In genomic region chr5:1333286-1333685, GRCh38 we compare ENCODE assay signal across 8 cellular contexts. TPM values are rescaled to one million over a fixed set of nuclear protein-coding genes. Genes with fewer than 3 reads are reported as not detected.
DNase-seq lines count a peak whose midpoint lies in the region; ATAC-seq, FAIRE-seq and TF ChIP-seq lines count a peak whose summit lies in the region.
"Not testable (repeated sequence)": the region's sequence is repeated elsewhere in the genome, so short reads cannot be mapped to it uniquely, and the experiment has no call there.
"Had no signal": no experiment of that assay in that cellular context is flagged by ENCODE, and none has a peak within 500 bp of the region (broad histone marks: within the 10 kb centered on the region; RNA-seq: fewer than 3 reads in every experiment).

No MANE protein-coding gene starts in this region.

- H2BK15ac ChIP-seq in mesenchymal stem cell (ENCODE audit: low read depth, poor library complexity, severe bottlenecking) = not testable (repeated sequence)

- peaks cover 33% of the 10 kb centered on the region for H4K20me1 ChIP-seq in K562 (replicated peaks; ENCODE audit: control insufficient read depth, insufficient read depth, low read length)
- not testable (repeated sequence) for H4K20me1 ChIP-seq in endothelial cell of umbilical vein (replicated peaks; ENCODE audit: control insufficient read depth, extremely low read depth, insufficient read depth, low read length)

- not testable (repeated sequence) for H3K9me3 ChIP-seq in A673 (ENCODE audit: low read depth, low read length, poor library complexity, severe bottlenecking); K562 (replicated peaks; ENCODE audit: control insufficient read depth, insufficient read depth, low read depth, low read length); endothelial cell of umbilical vein (replicated peaks; ENCODE audit: control insufficient read depth, insufficient read depth, low read length); mesenchymal stem cell (ENCODE audit: control insufficient read depth, low read length)

- H3K27ac ChIP-seq in A673 (ENCODE audit: low read depth, low read length, poor library complexity, severe bottlenecking); K562 (ENCODE audit: extremely low read depth, low read depth, low read length); endothelial cell of umbilical vein (ENCODE audit: insufficient read depth, low read depth, low read length); mesenchymal stem cell (ENCODE audit: low read length, poor library complexity, severe bottlenecking): not testable (repeated sequence)

- dilution Hi-C loops in endothelial cell of umbilical vein (cut with MboI; ENCODE audit: extremely low pct_ligation_motif_present, low sequenced_read_pairs) = not testable (repeated sequence)

- WGBS in K562 (ENCODE audit: insufficient coverage, low coverage, missing lambda C conversion rate) = 87% methylated on average over 5 of the region's 5 CpGs
- WGBS in mesenchymal stem cell = 95% methylated on average over 5 of the region's 5 CpGs

- H3K9ac ChIP-seq in K562 (ENCODE audit: insufficient read depth in 1 of 2, low read depth in 2 of 2, low read length in 2 of 2); endothelial cell of umbilical vein (replicated peaks; ENCODE audit: extremely low read depth, insufficient read depth, low read length); mesenchymal stem cell (ENCODE audit: low read length): not testable (repeated sequence)

- peaks cover 40% of the 10 kb centered on the region for H3K79me1 ChIP-seq in mesenchymal stem cell (replicated peaks; ENCODE audit: low read length, poor library complexity, severe bottlenecking)

- not testable (repeated sequence) for H3K4me1 ChIP-seq in A673 (ENCODE audit: insufficient read depth, low read length, poor library complexity, severe bottlenecking); endothelial cell of umbilical vein (ENCODE audit: control insufficient read depth, extremely low read depth, insufficient read depth, low read length); mesenchymal stem cell (ENCODE audit: control insufficient read depth, insufficient read depth, low read depth, low read length)
- H3K4me1 ChIP-seq in K562 (replicated peaks in 1 of 2; ENCODE audit: control insufficient read depth in 2 of 2, insufficient read depth in 2 of 2, low read length in 2 of 2) = peaks cover 0 to 27% of the 10 kb centered on the region in 2 experiments; a peak in 2 of 5 replicates

- not testable (repeated sequence) for H2BK5ac ChIP-seq in mesenchymal stem cell (ENCODE audit: low read depth, low read length, poor library complexity, severe bottlenecking)

- intact Hi-C loops in A673 (cut with micrococcal nuclease; ENCODE audit: unreplicated experiment); K562 (cut with micrococcal nuclease); endothelial cell of umbilical vein (cut with micrococcal nuclease): not testable (repeated sequence)

- H4K91ac ChIP-seq in mesenchymal stem cell (ENCODE audit: low read length) = not testable (repeated sequence)

- CTCF ChIA-PET in A673 (lab: Charles Lee); K562 (lab: Yijun Ruan, JAX; ENCODE audit: low intra/inter-chr PET ratio); endothelial cell of umbilical vein (lab: Charles Lee): not testable (repeated sequence)

- H2BK120ac ChIP-seq in mesenchymal stem cell (ENCODE audit: low read depth, low read length) = not testable (repeated sequence)

- TF ChIP-seq CTCF in A673 (conservative IDR thresholded peaks at IDR 0.05; ENCODE audit: low read depth, low read length); K562 (IDR thresholded peaks at IDR 0.05 in 2 of 3, conservative IDR thresholded peaks at IDR 0.05 in 1 of 3; ENCODE audit: insufficient read depth in 2 of 3, low read depth in 1 of 3, low read length in 3 of 3); endothelial cell of umbilical vein (IDR thresholded peaks at IDR 0.05; ENCODE audit: extremely low read depth in 1 of 2, insufficient read depth in 1 of 2, low read depth in 1 of 2, low read length in 2 of 2): not testable (repeated sequence)

- H3K23ac ChIP-seq in mesenchymal stem cell (ENCODE audit: low read length in 2 of 2) = not testable (repeated sequence)

- TF ChIP-seq RAD21 in K562 (CRISPR knock-in tag; conservative IDR thresholded peaks at IDR 0.05 in 1 of 2, IDR thresholded peaks at IDR 0.05 in 1 of 2) = not testable (repeated sequence)

- H3K9me1 ChIP-seq in K562 (ENCODE audit: control insufficient read depth, insufficient read depth, low read length); endothelial cell of umbilical vein (replicated peaks; ENCODE audit: control insufficient read depth, extremely low read depth, insufficient read depth, low read length): not testable (repeated sequence)

- BruUV-seq in A673 (replicated peaks; lab: Mats Ljungman, UMichigan); K562 (replicated peaks; lab: Mats Ljungman, UMichigan); endothelial cell of umbilical vein (replicated peaks; lab: Mats Ljungman, UMichigan): not testable (repeated sequence)

- FAIRE-seq in GM12892 (lab: Jason Lieb, UNC) (peak; percentile 82), K562 (lab: Jason Lieb, UNC) (peak; percentile 92), endothelial cell of umbilical vein (lab: Jason Lieb, UNC) (peak; percentile 72)

- H3K27me3 ChIP-seq in A673 (replicated peaks; ENCODE audit: insufficient read depth, low read depth, low read length, poor library complexity); K562 (ENCODE audit: control insufficient read depth in 2 of 2, insufficient read depth in 2 of 2, low read length in 2 of 2); endothelial cell of umbilical vein (ENCODE audit: control insufficient read depth in 2 of 2, insufficient read depth in 2 of 2, low read length in 2 of 2); mesenchymal stem cell (ENCODE audit: control insufficient read depth in 1 of 2, insufficient read depth in 1 of 2, low read length in 2 of 2): not testable (repeated sequence)

- in situ Hi-C loops in K562 (cut with MboI) = not testable (repeated sequence)

- not testable (repeated sequence) for TF ChIP-seq EP300 in K562 (IDR thresholded peaks at IDR 0.05; ENCODE audit: low read length)

- H3K14ac ChIP-seq in mesenchymal stem cell (ENCODE audit: low read length in 2 of 2) = not testable (repeated sequence)

- not testable (repeated sequence) for H2BK12ac ChIP-seq in mesenchymal stem cell (ENCODE audit: low read length in 2 of 2)

- not testable (repeated sequence) for H2AK5ac ChIP-seq in mesenchymal stem cell (ENCODE audit: low read length, severe bottlenecking)

- H3K4ac ChIP-seq in mesenchymal stem cell (ENCODE audit: low read depth in 1 of 2, low read length in 2 of 2) = not testable (repeated sequence)

- not testable (repeated sequence) for H3K79me2 ChIP-seq in K562 (ENCODE audit: control insufficient read depth, insufficient read depth, low read length); endothelial cell of umbilical vein (ENCODE audit: control insufficient read depth, insufficient read depth, low read length)

- DNase-seq in A673 (ENCODE audit: low spot score) (peak; percentile 36), LHCN-M2 (ENCODE audit: low read depth) (peak; percentile 10), RPMI7951 (ENCODE audit: low read depth) (peak; percentile 36), K562 (ENCODE audit: extremely low read depth in 1 of 4, low spot score in 3 of 4) (peak in 2 of 4 experiments; percentile 42 to 53), mesenchymal stem cell (peak; percentile 17)
- DNase-seq in GM12892 (ENCODE audit: insufficient read length); endothelial cell of umbilical vein (ENCODE audit: low read depth, low spot score): not testable (repeated sequence)

- not testable (repeated sequence) for H3K4me2 ChIP-seq in K562 (ENCODE audit: insufficient read depth, low read length); endothelial cell of umbilical vein (ENCODE audit: insufficient read depth, low read length); mesenchymal stem cell (ENCODE audit: low read length, poor library complexity, severe bottlenecking)

- H3K36me3 ChIP-seq in A673 (ENCODE audit: insufficient read depth, low read length, poor library complexity, severe bottlenecking) = peaks cover 36% of the 10 kb centered on the region
- peaks cover 92% of the 10 kb centered on the region for H3K36me3 ChIP-seq in K562 (ENCODE audit: control insufficient read depth, insufficient read depth, low read length)
- H3K36me3 ChIP-seq in endothelial cell of umbilical vein (ENCODE audit: control insufficient read depth in 2 of 2, extremely low read depth in 1 of 2, insufficient read depth in 2 of 2, low read length in 2 of 2) = peaks cover 4 to 61% of the 10 kb centered on the region in 2 experiments
- peaks cover 82 to 86% of the 10 kb centered on the region in 2 experiments for H3K36me3 ChIP-seq in mesenchymal stem cell (ENCODE audit: control insufficient read depth in 1 of 2, insufficient read depth in 2 of 2, low read depth in 1 of 2, low read length in 2 of 2)

- not testable (repeated sequence) for TF ChIP-seq POLR2A in GM12892 (IDR thresholded peaks at IDR 0.05; ENCODE audit: low read depth, low read length); K562 (conservative IDR thresholded peaks at IDR 0.05); endothelial cell of umbilical vein (IDR thresholded peaks at IDR 0.05; ENCODE audit: low read depth, low read length)

- POLR2A ChIA-PET in A673 (lab: Charles Lee; ENCODE audit: low non-redundant PET); endothelial cell of umbilical vein (lab: Charles Lee): not testable (repeated sequence)
- POLR2A ChIA-PET in K562 (lab: Yijun Ruan, JAX) = interaction anchor here (3.0 kb wide), 1 partner anchor 10 kb away, joined by 19 read pairs; no protein-coding TSS in a partner anchor

- not testable (repeated sequence) for H3K4me3 ChIP-seq in A673 (ENCODE audit: low read depth, low read length, poor library complexity, severe bottlenecking); K562; endothelial cell of umbilical vein (replicated peaks in 1 of 3; ENCODE audit: insufficient read depth in 1 of 3, low read depth in 1 of 3, low read length in 3 of 3); mesenchymal stem cell (ENCODE audit: insufficient read depth in 1 of 2, low read depth in 1 of 2, low read length in 2 of 2)

- not testable (repeated sequence) for ATAC-seq in K562

- not testable (repeated sequence) for H4K8ac ChIP-seq in mesenchymal stem cell (ENCODE audit: low read length)

- not testable (repeated sequence) for H2AFZ ChIP-seq in K562 (ENCODE audit: low read depth, low read length); endothelial cell of umbilical vein (ENCODE audit: low read depth, low read length); mesenchymal stem cell (ENCODE audit: low read depth, low read length)

- H3K18ac ChIP-seq in mesenchymal stem cell (ENCODE audit: low read depth in 1 of 2, low read length in 2 of 2) = not testable (repeated sequence)

RNA-seq across cellular contexts. Expression of gene CLPTM1L, which starts 11.6 kb away (rescaled TPM):
- total RNA-seq in A673 (2021) (128 and 146 TPM in 2 replicates), LHCN-M2 (2014; rRNA removed) (139 and 169 TPM in 2 replicates), K562 (2014; rRNA removed) (217 and 249 TPM in 2 replicates), K562 (2014; rRNA removed; fragmentation: Illumina TruSeq; extraction: Trizol) (132 and 136 TPM in 2 replicates), K562 (2015; rRNA removed; fragmentation: Illumina TruSeq; extraction: Trizol) (177 and 179 TPM in 2 replicates), K562 (2021) (145 and 152 TPM in 2 replicates), endothelial cell of umbilical vein (113 and 116 TPM in 2 replicates)
- 44.0 TPM for polyA plus RNA-seq in GM12892 (2012; ENCODE audit: missing spikeins)
- 99.3 TPM for polyA plus RNA-seq in LHCN-M2 (2012)
- total RNA-seq in RPMI7951 (2014; rRNA removed; shearing (Covaris generic)) = 116 and 141 TPM in 2 replicates
- total RNA-seq in K562 (2011; cell fraction: chromatin; rRNA removed; ENCODE audit: low replicate concordance) = 215 and 519 TPM in 2 replicates
- 574 and 584 TPM in 2 replicates for total RNA-seq in K562 (2011; cell fraction: nucleolus; rRNA removed)
- total RNA-seq in K562 (2011; cell fraction: nucleoplasm; rRNA removed) = 409 and 456 TPM in 2 replicates
- polyA plus RNA-seq in K562 (2011; rRNA removed) (130 and 184 TPM in 2 replicates), K562 (2014; fragmentation: Illumina TruSeq; extraction: Trizol) (198 and 213 TPM in 2 replicates), K562 (2014; fragmentation: Nextera tagmentation; extraction: Ambion mirVana) (10 to 100 TPM in 1 of 2 experiments, 1 to 10 TPM in 1; 3.5 to 14.1 TPM), K562 (2014; rRNA removed) (180 and 181 TPM in 2 replicates), endothelial cell of umbilical vein (189 and 191 TPM in 2 replicates)
- 150 and 221 TPM in 2 replicates for polyA plus RNA-seq in K562 (2011; cell fraction: cytosol; rRNA removed)
- 196 and 245 TPM in 2 replicates for polyA plus RNA-seq in K562 (2011; cell fraction: nucleus; rRNA removed)
- 110 and 155 TPM in 2 replicates for polyA plus RNA-seq in K562 (2012)
- polyA minus RNA-seq in K562 (2011; rRNA and poly(A)+ RNA removed) = 112 and 228 TPM in 2 replicates
- 74.7 and 93.6 TPM in 2 replicates for polyA minus RNA-seq in K562 (2011; cell fraction: cytosol; rRNA and poly(A)+ RNA removed)
- polyA minus RNA-seq in K562 (2011; cell fraction: nucleus; rRNA and poly(A)+ RNA removed) = 73.0 and 82.1 TPM in 2 replicates
- 153 and 161 TPM in 2 replicates for polyA plus RNA-seq in endothelial cell of umbilical vein (2011; cell fraction: cytosol; rRNA removed)
- polyA plus RNA-seq in endothelial cell of umbilical vein (2011; cell fraction: nucleus; rRNA removed) = 144 and 152 TPM in 2 replicates
- polyA plus RNA-seq in endothelial cell of umbilical vein (2012) = 87.9 and 119 TPM in 2 replicates
- 248 and 313 TPM in 2 replicates for polyA minus RNA-seq in endothelial cell of umbilical vein
- polyA minus RNA-seq in endothelial cell of umbilical vein (2011; cell fraction: cytosol; rRNA and poly(A)+ RNA removed) = 171 TPM
- 59.2 and 60.7 TPM in 2 replicates for polyA minus RNA-seq in endothelial cell of umbilical vein (2011; cell fraction: nucleus; rRNA and poly(A)+ RNA removed)
- 63.5 TPM for polyA plus RNA-seq in mesenchymal stem cell (2013, experiment 1 of 2)
- 62.4 TPM for polyA plus RNA-seq in mesenchymal stem cell (2013, experiment 2 of 2)

RNA-seq across cellular contexts. Expression of gene TERT, which starts 38.4 kb away (rescaled TPM):
- total RNA-seq in A673 (2021) (14.2 and 17.1 TPM in 2 replicates), LHCN-M2 (2014; rRNA removed) (173 and 177 TPM in 2 replicates), K562 (2014; rRNA removed) (1.7 and 2.5 TPM in 2 replicates), K562 (2014; rRNA removed; fragmentation: Illumina TruSeq; extraction: Trizol) (0.41 and 0.44 TPM in 2 replicates), K562 (2015; rRNA removed; fragmentation: Illumina TruSeq; extraction: Trizol) (0.54 and 0.83 TPM in 2 replicates), K562 (2021) (3.3 and 3.4 TPM in 2 replicates), endothelial cell of umbilical vein (not detected in 2 replicates)
- polyA plus RNA-seq in GM12892 (2012; ENCODE audit: missing spikeins) = 0.15 TPM
- polyA plus RNA-seq in LHCN-M2 (2012) = 205 TPM
- not detected in 2 replicates for total RNA-seq in RPMI7951 (2014; rRNA removed; shearing (Covaris generic))
- total RNA-seq in K562 (2011; cell fraction: chromatin; rRNA removed; ENCODE audit: low replicate concordance) = 14.2 and 54.7 TPM in 2 replicates
- 26.1 and 26.7 TPM in 2 replicates for total RNA-seq in K562 (2011; cell fraction: nucleolus; rRNA removed)
- total RNA-seq in K562 (2011; cell fraction: nucleoplasm; rRNA removed) = 10.8 and 13.8 TPM in 2 replicates
- polyA plus RNA-seq in K562 (2011; rRNA removed) (1.4 and 2.7 TPM in 2 replicates), K562 (2014; fragmentation: Illumina TruSeq; extraction: Trizol) (0.48 and 1.00 TPM in 2 replicates), K562 (2014; fragmentation: Nextera tagmentation; extraction: Ambion mirVana) (under 1 TPM in 1 of 2 experiments, not detected in 1; 0.08 TPM), K562 (2014; rRNA removed) (2.2 and 4.5 TPM in 2 replicates), endothelial cell of umbilical vein (0.04 TPM in 1 of 2 replicates, not detected in the other)
- 1.3 and 3.8 TPM in 2 replicates for polyA plus RNA-seq in K562 (2011; cell fraction: cytosol; rRNA removed)
- polyA plus RNA-seq in K562 (2011; cell fraction: nucleus; rRNA removed) = 15.4 and 32.7 TPM in 2 replicates
- polyA plus RNA-seq in K562 (2012) = 1.0 and 1.5 TPM in 2 replicates
- 0.69 and 1.6 TPM in 2 replicates for polyA minus RNA-seq in K562 (2011; rRNA and poly(A)+ RNA removed)
- polyA minus RNA-seq in K562 (2011; cell fraction: cytosol; rRNA and poly(A)+ RNA removed) = 1.7 and 5.3 TPM in 2 replicates
- polyA minus RNA-seq in K562 (2011; cell fraction: nucleus; rRNA and poly(A)+ RNA removed) = 8.1 and 11.4 TPM in 2 replicates
- polyA plus RNA-seq in endothelial cell of umbilical vein (2011; cell fraction: cytosol; rRNA removed) = not detected in 2 replicates
- 0.04 and 0.36 TPM in 2 replicates for polyA plus RNA-seq in endothelial cell of umbilical vein (2011; cell fraction: nucleus; rRNA removed)
- not detected in 2 replicates for polyA plus RNA-seq in endothelial cell of umbilical vein (2012)
- not detected in 2 replicates for polyA minus RNA-seq in endothelial cell of umbilical vein
- polyA minus RNA-seq in endothelial cell of umbilical vein (2011; cell fraction: cytosol; rRNA and poly(A)+ RNA removed) = not detected
- polyA minus RNA-seq in endothelial cell of umbilical vein (2011; cell fraction: nucleus; rRNA and poly(A)+ RNA removed) = not detected in 2 replicates
- polyA plus RNA-seq in mesenchymal stem cell (2013, experiment 1 of 2) = not detected
- not detected for polyA plus RNA-seq in mesenchymal stem cell (2013, experiment 2 of 2)
- polyA plus RNA-seq: IgD-negative memory B cell had no signal
